ENCODE assay signal across 7 cellular contexts in genomic region chr20:47907951-47908350, GRCh38.
A peak's percentile ranks its signal among the peaks of the same experiment; 100 is the strongest.
DNase-seq lines count a peak whose midpoint lies in the region; TF ChIP-seq lines count a peak whose summit lies in the region.
"Not testable (repeated sequence)": the region's sequence is repeated elsewhere in the genome, so short reads cannot be mapped to it uniquely, and the experiment has no call there.

No MANE protein-coding gene starts in this region.

- H3K9me3 ChIP-seq in BLaER1 treated with 17β-estradiol and CSF1 and Interleukin-3, amounts not matched to agents 10 nM and 100 nM (replicated peaks in 1 of 11); neural progenitor cell (ENCODE audit: low read depth): not testable (repeated sequence)

- not testable (repeated sequence) for TF ChIP-seq CTCF in brain (conservative IDR thresholded peaks at IDR 0.05); neural progenitor cell (IDR thresholded peaks at IDR 0.05)

- not testable (repeated sequence) for H2AFZ ChIP-seq in neural progenitor cell (replicated peaks)

- DNase-seq in NCI-H1694 treated with DMSO at 0.1 percent for 48 hours (lab: John Stamatoyannopoulos, UW) (peak; percentile 11), NCI-H2171 (lab: John Stamatoyannopoulos, UW) (peak; percentile 69), NCI-H526 (lab: John Stamatoyannopoulos, UW) (peak; percentile 38 to 69), NCI-H82 treated with DMSO at 0.1 percent for 48 hours (lab: John Stamatoyannopoulos, UW; ENCODE audit: unreplicated experiment) (peak; percentile 4)
- DNase-seq in neural progenitor cell (ENCODE audit: low spot score), result not testable (repeated sequence)

- H3K27me3 ChIP-seq in BLaER1 treated with 17β-estradiol and CSF1 and Interleukin-3, amounts not matched to agents 10 nM and 100 nM; neural progenitor cell: not testable (repeated sequence)

- H3K79me2 ChIP-seq in neural progenitor cell (ENCODE audit: low read depth), result not testable (repeated sequence)

- peaks cover 20 to 59% (median 49%) of the 10 kb centered on the region in 10 experiments for H3K4me1 ChIP-seq in BLaER1 treated with 17β-estradiol and CSF1 and Interleukin-3, amounts not matched to agents 10 nM and 100 nM
- peaks cover 20% of the 10 kb centered on the region for H3K4me1 ChIP-seq in neural progenitor cell

- not testable (repeated sequence) for H3K27ac ChIP-seq in BLaER1 treated with 17β-estradiol and CSF1 and Interleukin-3, amounts not matched to agents 10 nM and 100 nM; neural progenitor cell

- H3K4me1 Mint-ChIP-seq in brain (peaks cover 67% of the 10 kb centered on the region), neural progenitor cell (peaks cover 68% of the 10 kb centered on the region)

- H3K9ac ChIP-seq in BLaER1 treated with 17β-estradiol and CSF1 and Interleukin-3, amounts not matched to agents 10 nM and 100 nM; neural progenitor cell: not testable (repeated sequence)

- not testable (repeated sequence) for H3K36me3 Mint-ChIP-seq in brain, neural progenitor cell

- not testable (repeated sequence) for H3K4me3 ChIP-seq in BLaER1 treated with 17β-estradiol and CSF1 and Interleukin-3, amounts not matched to agents 10 nM and 100 nM; neural progenitor cell

- not testable (repeated sequence) for H4K20me1 ChIP-seq in BLaER1 treated with 17β-estradiol and CSF1 and Interleukin-3, amounts not matched to agents 10 nM and 100 nM; neural progenitor cell (ENCODE audit: low read depth)

- H3K27me3 Mint-ChIP-seq in brain; neural progenitor cell (ENCODE audit: insufficient read depth, low read depth): not testable (repeated sequence)

- H3K36me3 ChIP-seq in BLaER1 treated with 17β-estradiol and CSF1 and Interleukin-3, amounts not matched to agents 10 nM and 100 nM; neural progenitor cell: not testable (repeated sequence)

- H3K27ac Mint-ChIP-seq in brain, result peak overlapping the region in 3 of 5 experiments; percentile 4 to 82 (median 28)
- H3K27ac Mint-ChIP-seq in neural progenitor cell, result not testable (repeated sequence)

- peak overlapping the region in 9 of 11 experiments; percentile 62 to 84 (median 75); a peak in 15 of 22 replicates for H3K4me2 ChIP-seq in BLaER1 treated with 17β-estradiol and CSF1 and Interleukin-3, amounts not matched to agents 10 nM and 100 nM
- peak overlapping the region; percentile 27 for H3K4me2 ChIP-seq in neural progenitor cell

- H3K4me3 Mint-ChIP-seq in brain (peak overlapping the region in 1 of 5 experiments; percentile 7), neural progenitor cell (peak overlapping the region; percentile 34)

- not testable (repeated sequence) for H3F3A ChIP-seq in neural progenitor cell (ENCODE audit: low read depth)

- H3K9me3 Mint-ChIP-seq in brain, neural progenitor cell: not testable (repeated sequence)
